Comparison of ENCODE assay signal across 3 cellular contexts in the genomic region with DNA sequence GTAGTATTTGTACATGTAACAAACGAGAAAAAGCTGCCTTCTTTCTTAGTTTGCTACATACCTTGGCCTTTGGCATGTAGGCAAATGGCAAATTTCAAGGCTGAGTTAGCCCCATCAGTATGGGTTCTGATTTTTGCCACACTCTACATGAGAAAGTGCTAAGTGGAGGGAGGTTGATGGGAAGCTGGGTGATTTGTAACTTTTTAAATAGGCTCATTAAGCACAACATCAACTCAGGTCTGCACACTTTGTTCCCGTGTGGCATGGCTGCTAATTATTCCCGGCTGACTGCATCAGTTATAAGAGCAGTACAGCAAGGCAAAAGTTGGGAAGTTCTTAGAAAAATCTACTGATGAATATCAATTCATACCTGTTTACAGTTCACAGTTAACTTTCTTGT.
"Had no signal": no experiment of that assay in that cellular context is flagged by ENCODE, and none has a peak within 500 bp of the region (broad histone marks: within the 10 kb centered on the region; RNA-seq: fewer than 3 reads in every experiment).

No MANE protein-coding gene starts in this region.

- DNase-seq: IMR-90 had no signal

- H3K27ac ChIP-seq: HL-60 had no signal

- H3K4me3 ChIP-seq: K562 had no signal
